21 cellular contexts compared by ENCODE assay signal in the genomic region with DNA sequence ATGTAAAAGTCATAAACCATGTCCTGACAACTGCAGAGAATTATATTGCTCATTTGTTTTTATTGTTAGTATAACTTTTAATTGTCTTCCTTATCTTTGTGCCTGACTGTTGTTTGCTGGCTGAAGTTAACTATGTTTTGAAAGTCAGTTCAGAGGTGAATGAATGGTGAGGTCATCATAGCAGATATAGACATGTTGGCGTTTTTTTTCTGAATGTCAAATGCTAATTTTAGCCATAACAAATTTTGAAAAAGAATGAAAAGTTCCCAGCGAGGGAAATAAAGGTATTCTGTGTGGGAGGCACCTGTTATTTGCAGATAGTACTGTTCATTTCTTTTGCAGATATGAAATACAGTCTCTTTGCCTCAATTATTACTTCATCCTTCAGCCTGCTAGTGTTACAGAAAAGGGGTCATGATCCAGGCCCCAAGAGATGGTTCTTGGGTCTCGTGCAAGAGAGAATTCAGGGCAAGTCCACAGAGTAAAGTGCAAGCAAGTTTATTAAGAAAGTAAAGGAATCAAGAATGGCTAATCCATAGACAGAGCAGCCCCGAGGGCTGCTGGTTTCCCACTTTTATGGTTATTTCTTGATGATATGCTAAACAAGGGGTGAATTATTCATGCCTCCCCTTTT.
DNase-seq lines count a peak whose midpoint lies in the region; ATAC-seq, FAIRE-seq and TF ChIP-seq lines count a peak whose summit lies in the region.
"Had no signal": no experiment of that assay in that cellular context is flagged by ENCODE, and none has a peak within 500 bp of the region (broad histone marks: within the 10 kb centered on the region; RNA-seq: fewer than 3 reads in every experiment).

No MANE protein-coding gene starts in this region.

- no peaks in the 10 kb centered on the region for H3K79me2 ChIP-seq in osteoblast (ENCODE audit: insufficient read depth, low read length)

- H3K4me1 Mint-ChIP-seq in activated T-cell treated with anti-CD3 and anti-CD28 coated beads, Interleukin-2, amount 50 U/mL, for 72 hours (ENCODE audit: low read depth): peaks cover 32% of the 10 kb centered on the region
- H3K4me1 Mint-ChIP-seq in activated CD8-positive, alpha-beta T cell treated with anti-CD3 and anti-CD28 coated beads for 36 hours (ENCODE audit: low read depth): peaks cover 37% of the 10 kb centered on the region

- H3K4me3 Mint-ChIP-seq in activated T-cell treated with anti-CD3 and anti-CD28 coated beads, Interleukin-2, amount 50 U/mL, for 72 hours: peak overlapping the region in 1 of 2 donors; percentile 21
- H3K4me3 Mint-ChIP-seq in activated CD8-positive, alpha-beta T cell treated with anti-CD3 and anti-CD28 coated beads for 36 hours: no peak overlapping the region
- H3K4me3 Mint-ChIP-seq: activated naive CD8-positive, alpha-beta T cell treated with anti-CD3 and anti-CD28 coated beads, Interleukin-2, amount 10 ng/mL, durations not matched to agents 7 days and 5 days; CD8-positive, alpha-beta T cell; stimulated activated naive CD8-positive, alpha-beta T cell treated with anti-CD3 and anti-CD28 coated beads, Interleukin-15, Interleukin-2, amounts not matched to agents 100 ng/mL and 50 ng/mL, for 24 hours had no signal

- CTCF ChIA-PET in activated CD8-positive, alpha-beta T cell treated with anti-CD3 and anti-CD28 coated beads for 36 hours (lab: Charles Lee): no interaction called here

- no peak overlapping the region for H3K4me3 ChIP-seq in mucosa of descending colon
- H3K4me3 ChIP-seq in vagina: no peak overlapping the region
- no peak overlapping the region for H3K4me3 ChIP-seq in osteoblast (ENCODE audit: insufficient read depth, low read length)
- H3K4me3 ChIP-seq: esophagus squamous epithelium, skin epidermis had no signal

- H3K27ac Mint-ChIP-seq in activated T-cell treated with anti-CD3 and anti-CD28 coated beads, Interleukin-2, amount 50 U/mL, for 72 hours: peak overlapping the region; percentile 2
- H3K27ac Mint-ChIP-seq in activated CD8-positive, alpha-beta T cell treated with anti-CD3 and anti-CD28 coated beads for 36 hours: no peak overlapping the region
- H3K27ac Mint-ChIP-seq: activated naive CD8-positive, alpha-beta T cell treated with anti-CD3 and anti-CD28 coated beads, Interleukin-2, amount 10 ng/mL, durations not matched to agents 7 days and 5 days; CD8-positive, alpha-beta T cell; stimulated activated naive CD8-positive, alpha-beta T cell treated with anti-CD3 and anti-CD28 coated beads, Interleukin-15, Interleukin-2, amounts not matched to agents 100 ng/mL and 50 ng/mL, for 24 hours had no signal

- intact Hi-C loops in mucosa of descending colon (cut with DNase I, micrococcal nuclease) (no loop called here), vagina (cut with DNase I) (no loop called here)
- intact Hi-C loops in activated CD8-positive, alpha-beta T cell treated with anti-CD3 and anti-CD28 coated beads for 36 hours (cut with micrococcal nuclease): no loop called here

- ATAC-seq in activated T-cell treated with anti-CD3 and anti-CD28 coated beads, Interleukin-2, amount 50 U/mL, for 72 hours (replicated peaks in 1 of 2): no peak
- peak; percentile 86 for ATAC-seq in mucosa of descending colon
- no peak for ATAC-seq in activated CD8-positive, alpha-beta T cell treated with anti-CD3 and anti-CD28 coated beads for 36 hours
- ATAC-seq: CD8-positive, alpha-beta T cell had no signal

- peaks cover 2 to 15% of the 10 kb centered on the region in 2 donors for H3K36me3 Mint-ChIP-seq in activated T-cell treated with anti-CD3 and anti-CD28 coated beads, Interleukin-2, amount 50 U/mL, for 72 hours (ENCODE audit: insufficient read depth in 2 of 2)
- H3K36me3 Mint-ChIP-seq in activated CD8-positive, alpha-beta T cell treated with anti-CD3 and anti-CD28 coated beads for 36 hours (ENCODE audit: low read depth): peaks cover 3% of the 10 kb centered on the region
- H3K36me3 Mint-ChIP-seq: CD8-positive, alpha-beta T cell had no signal

- no peak overlapping the region for H3K4me2 ChIP-seq in osteoblast (ENCODE audit: insufficient read depth, low read length)

- H3K4me1 ChIP-seq in mucosa of descending colon (ENCODE audit: low read depth) (peaks cover 22% of the 10 kb centered on the region), vagina (peaks cover 27% of the 10 kb centered on the region), osteoblast (ENCODE audit: insufficient read depth, low read length) (peaks cover 10% of the 10 kb centered on the region)

- H3K36me3 ChIP-seq in mucosa of descending colon (ENCODE audit: low read depth) (no peaks in the 10 kb centered on the region), vagina (no peaks in the 10 kb centered on the region), osteoblast (ENCODE audit: insufficient read depth, low read length) (no peaks in the 10 kb centered on the region)
- H3K36me3 ChIP-seq: esophagus squamous epithelium had no signal

- H3K27me3 ChIP-seq in vagina: no peaks in the 10 kb centered on the region
- H3K27me3 ChIP-seq in osteoblast (ENCODE audit: insufficient read depth, low read length): no peaks in the 10 kb centered on the region
- H3K27me3 ChIP-seq: esophagus squamous epithelium had no signal

- H3K27me3 Mint-ChIP-seq in activated T-cell treated with anti-CD3 and anti-CD28 coated beads, Interleukin-2, amount 50 U/mL, for 72 hours (ENCODE audit: low read depth): peaks cover 16% of the 10 kb centered on the region
- H3K27me3 Mint-ChIP-seq in activated CD8-positive, alpha-beta T cell treated with anti-CD3 and anti-CD28 coated beads for 36 hours: no peaks in the 10 kb centered on the region
- H3K27me3 Mint-ChIP-seq: stimulated activated naive CD8-positive, alpha-beta T cell treated with anti-CD3 and anti-CD28 coated beads, Interleukin-15, Interleukin-2, amounts not matched to agents 100 ng/mL and 50 ng/mL, for 24 hours had no signal

- no peak for TF ChIP-seq CTCF in mucosa of descending colon (IDR thresholded peaks at IDR 0.05)
- no peak for TF ChIP-seq CTCF in vagina (IDR thresholded peaks at IDR 0.05)
- no peak for TF ChIP-seq CTCF in activated CD8-positive, alpha-beta T cell treated with anti-CD3 and anti-CD28 coated beads for 36 hours (IDR thresholded peaks at IDR 0.05)
- TF ChIP-seq CTCF in osteoblast (IDR thresholded peaks at IDR 0.05; ENCODE audit: extremely low read depth, low read depth, low read length): no peak

- H3K27ac ChIP-seq in vagina (peak overlapping the region; percentile 45), osteoblast (ENCODE audit: low read depth, low read length) (no peak overlapping the region)
- H3K27ac ChIP-seq: RWPE1, skin epidermis had no signal

- DNase-seq in activated T-cell treated with anti-CD3 and anti-CD28 coated beads, Interleukin-2, amount 50 U/mL, for 72 hours: no peak
- no peak for DNase-seq in activated T-cell treated with anti-CD3 and anti-CD28 coated beads, Interleukin-2, amount 50 U/mL, for 1 hour
- DNase-seq in mucosa of descending colon: no peak
- no peak for DNase-seq in vagina (ENCODE audit: extremely low spot score in 2 of 2)
- no peak for DNase-seq in AG08395 (ENCODE audit: low spot score)
- no peak for DNase-seq in activated CD8-positive, alpha-beta T cell treated with anti-CD3 and anti-CD28 coated beads for 36 hours
- DNase-seq in osteoblast (ENCODE audit: insufficient read length, low spot score, missing footprints): no peak
- DNase-seq: activated CD4-positive, alpha-beta T cell treated with anti-CD3 and anti-CD28 coated beads for 1 hour; activated naive CD8-positive, alpha-beta T cell treated with anti-CD3 and anti-CD28 coated beads, Interleukin-2, amount 10 ng/mL, durations not matched to agents 7 days and 5 days; activated T-cell treated with anti-CD3 and anti-CD28 coated beads for 4 hours; CD8-positive, alpha-beta T cell; cerebellar nuclear complex; esophagus squamous epithelium; IMR-90; NCI-H1048 had no signal

- FAIRE-seq in endometrium (lab: Jason Lieb, UNC): peak; percentile 58
- FAIRE-seq: A204.1, H54 had no signal

- peaks cover 4 to 9% of the 10 kb centered on the region in 2 donors for H3K9me3 Mint-ChIP-seq in activated T-cell treated with anti-CD3 and anti-CD28 coated beads, Interleukin-2, amount 50 U/mL, for 72 hours
- H3K9me3 Mint-ChIP-seq in activated CD8-positive, alpha-beta T cell treated with anti-CD3 and anti-CD28 coated beads for 36 hours: peaks cover 5% of the 10 kb centered on the region
- H3K9me3 Mint-ChIP-seq: CD8-positive, alpha-beta T cell had no signal

- TF ChIP-seq POLR2A in vagina (IDR thresholded peaks at IDR 0.05): no peak

- no peaks in the 10 kb centered on the region for H4K20me1 ChIP-seq in osteoblast (ENCODE audit: insufficient read depth, low read length)

- POLR2A ChIA-PET in activated CD8-positive, alpha-beta T cell treated with anti-CD3 and anti-CD28 coated beads for 36 hours (lab: Charles Lee): no interaction called here

- no peak overlapping the region for H2AFZ ChIP-seq in osteoblast (ENCODE audit: low read length)

- H3K9me3 ChIP-seq in mucosa of descending colon: no peaks in the 10 kb centered on the region
- H3K9me3 ChIP-seq in vagina: no peaks in the 10 kb centered on the region
- no peaks in the 10 kb centered on the region for H3K9me3 ChIP-seq in osteoblast (ENCODE audit: low read depth, low read length)
- H3K9me3 ChIP-seq: esophagus squamous epithelium had no signal
